9 cellular contexts compared by ENCODE assay signal in the genomic region with DNA sequence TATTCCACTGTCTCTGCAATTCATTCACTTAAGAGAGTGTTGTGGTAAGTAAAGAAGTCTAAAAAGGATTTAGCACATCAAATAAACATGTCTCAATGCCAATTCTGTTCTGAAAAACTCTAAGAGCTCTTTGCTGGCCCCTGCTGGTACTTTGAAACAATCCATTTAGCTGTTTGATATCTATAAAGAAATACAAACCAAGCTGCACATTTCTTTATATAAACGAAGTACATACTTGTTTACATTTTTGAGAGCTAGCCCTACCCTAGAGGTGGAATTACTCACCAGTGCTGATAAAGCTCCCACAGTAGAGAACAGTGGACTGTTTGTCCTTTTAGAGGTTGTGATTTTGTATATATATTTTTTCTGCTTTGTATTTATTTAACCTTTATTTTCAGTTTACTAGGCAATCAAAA.
DNase-seq lines count a peak whose midpoint lies in the region; ATAC-seq and TF ChIP-seq lines count a peak whose summit lies in the region.
"Had no signal": no experiment of that assay in that cellular context is flagged by ENCODE, and none has a peak within 500 bp of the region (broad histone marks: within the 10 kb centered on the region; RNA-seq: fewer than 3 reads in every experiment).

No MANE protein-coding gene starts in this region.

- H3K4me1 ChIP-seq in GM23248 (ENCODE audit: insufficient read depth) (peaks cover 58% of the 10 kb centered on the region), OCI-LY7 (ENCODE audit: insufficient read depth, low read length, poor library complexity, severe bottlenecking) (no peaks in the 10 kb centered on the region)

- in situ Hi-C loops in GM23248 (cut with MboI) = no loop called here

- H3K79me2 ChIP-seq in GM23248 (ENCODE audit: insufficient read depth) (peaks cover 29% of the 10 kb centered on the region), OCI-LY7 (ENCODE audit: insufficient read depth, low read depth, low read length) (no peaks in the 10 kb centered on the region), neural cell (replicated peaks; ENCODE audit: insufficient read depth, low read length) (no peaks in the 10 kb centered on the region)

- H3K36me3 Mint-ChIP-seq in endothelial cell (ENCODE audit: low read depth, unreplicated experiment) = no peaks in the 10 kb centered on the region
- H3K36me3 Mint-ChIP-seq: IgD-negative memory B cell had no signal

- peak; percentile 73 for TF ChIP-seq CTCF in OCI-LY7 (conservative IDR thresholded peaks at IDR 0.05; ENCODE audit: low read length)
- peak; percentile 47 for TF ChIP-seq CTCF in endothelial cell (IDR thresholded peaks at IDR 0.05; ENCODE audit: unreplicated experiment)
- peak; percentile 63 for TF ChIP-seq CTCF in neural cell (IDR thresholded peaks at IDR 0.05; ENCODE audit: poor library complexity, severe bottlenecking)

- H3K9me3 ChIP-seq in GM23248 (ENCODE audit: low read depth) (no peaks in the 10 kb centered on the region), OCI-LY7 (ENCODE audit: low read length) (no peaks in the 10 kb centered on the region), neural cell (ENCODE audit: low read length) (no peaks in the 10 kb centered on the region)

- no peak overlapping the region for H3K4me3 Mint-ChIP-seq in endothelial cell (ENCODE audit: unreplicated experiment)
- H3K4me3 Mint-ChIP-seq: IgD-negative memory B cell had no signal

- H3K4me3 ChIP-seq in GM23248 (0 out of 2 replicates have a peak overlapping the region, but pooled peaks have one; percentile 41), OCI-LY7 (ENCODE audit: low read depth, low read length, poor library complexity, severe bottlenecking) (no peak overlapping the region), neural cell (ENCODE audit: low read length) (no peak overlapping the region)

- H4K20me1 ChIP-seq in GM23248 (ENCODE audit: insufficient read depth) (no peaks in the 10 kb centered on the region), OCI-LY7 (ENCODE audit: insufficient read depth, low read length) (no peaks in the 10 kb centered on the region), neural cell (ENCODE audit: insufficient read depth) (no peaks in the 10 kb centered on the region)

- peaks cover 2% of the 10 kb centered on the region for H3K4me1 Mint-ChIP-seq in endothelial cell (ENCODE audit: unreplicated experiment)
- H3K4me1 Mint-ChIP-seq: IgD-negative memory B cell had no signal

- H3K27me3 ChIP-seq in GM23248 (replicated peaks; ENCODE audit: insufficient read depth) (no peaks in the 10 kb centered on the region), neural cell (ENCODE audit: insufficient read depth, low read depth, low read length) (no peaks in the 10 kb centered on the region)

- H3K4me2 ChIP-seq in GM23248 (ENCODE audit: unreplicated experiment) (peak overlapping the region; percentile 91), OCI-LY7 (ENCODE audit: low read length) (no peak overlapping the region), neural cell (ENCODE audit: low read length) (no peak overlapping the region)

- H3K27ac ChIP-seq in GM23248 = peak overlapping the region; percentile 73
- H3K27ac ChIP-seq in OCI-LY7 (ENCODE audit: low read depth, low read length, poor library complexity, severe bottlenecking) = no peak overlapping the region
- no peak overlapping the region for H3K27ac ChIP-seq in neural cell (ENCODE audit: low read length)

- CTCF ChIA-PET in OCI-LY7 (lab: Charles Lee; ENCODE audit: unreplicated experiment) = no interaction called here

- 0% methylated on average over 1 of the region's 1 CpG for WGBS in GM23248 (ENCODE audit: low coverage in 1 of 2, low lambda C conversion rate in 2 of 2, missing lambda C conversion rate in 2 of 2), 2 experiments

- H3K27me3 Mint-ChIP-seq in endothelial cell (ENCODE audit: unreplicated experiment) = no peaks in the 10 kb centered on the region
- H3K27me3 Mint-ChIP-seq: IgD-negative memory B cell had no signal

- DNase-seq in AML-193 (lab: John Stamatoyannopoulos, UW) (peak; percentile 63 to 68), GM23248 (peak; percentile 89), OCI-LY7 (ENCODE audit: low spot score) (peak; percentile 22), endothelial cell (ENCODE audit: low spot score) (no peak), GM19240 (ENCODE audit: insufficient read length, low spot score) (no peak)

- no peak overlapping the region for H2AFZ ChIP-seq in GM23248
- H2AFZ ChIP-seq in OCI-LY7 (ENCODE audit: low read length) = no peak overlapping the region
- H2AFZ ChIP-seq in neural cell (ENCODE audit: low read depth, low read length) = no peak overlapping the region

- POLR2A ChIA-PET in OCI-LY7 (lab: Charles Lee) = interaction anchor here (1.4 to 1.7 kb wide), 2 partner anchors 19 to 41 kb away, joined by 3 to 4 read pairs; no protein-coding TSS in a partner anchor

- H3K9me2 ChIP-seq in GM23248 (ENCODE audit: insufficient read depth) = no peaks in the 10 kb centered on the region
- no peaks in the 10 kb centered on the region for H3K9me2 ChIP-seq in OCI-LY7 (ENCODE audit: insufficient read depth, low read length)
- no peaks in the 10 kb centered on the region for H3K9me2 ChIP-seq in neural cell (ENCODE audit: insufficient read depth, low read length)

- no TSS peak for BruUV-seq in OCI-LY7 (replicated peaks; lab: Mats Ljungman, UMichigan)

- no peak overlapping the region for H3K27ac Mint-ChIP-seq in endothelial cell (ENCODE audit: unreplicated experiment)
- H3K27ac Mint-ChIP-seq: IgD-negative memory B cell had no signal

- peak; percentile 39 for TF ChIP-seq RAD21 in neural cell (conservative IDR thresholded peaks at IDR 0.05)

- H3K9ac ChIP-seq in GM23248 (peak overlapping the region; percentile 21; the same call in 1 of the 2 replicates), neural cell (ENCODE audit: low read length) (no peak overlapping the region)

- H3K9me3 Mint-ChIP-seq in endothelial cell (ENCODE audit: unreplicated experiment) = no peaks in the 10 kb centered on the region
- H3K9me3 Mint-ChIP-seq: IgD-negative memory B cell had no signal

- TF ChIP-seq EP300 in neural cell (conservative IDR thresholded peaks at IDR 0.05; ENCODE audit: poor library complexity, severe bottlenecking) = no peak

- H3F3A ChIP-seq in GM23248 (ENCODE audit: insufficient read depth) (peaks cover 43% of the 10 kb centered on the region), neural cell (ENCODE audit: insufficient read depth, low read length, poor library complexity, severe bottlenecking) (no peaks in the 10 kb centered on the region)

- no peak for ATAC-seq in HG02973 (IDR thresholded peaks at IDR 0.05; ENCODE audit: unreplicated experiment)
- no peak for ATAC-seq in HG02970 (IDR thresholded peaks at IDR 0.05; ENCODE audit: low FRiP score, unreplicated experiment)

- H3K36me3 ChIP-seq in GM23248 (ENCODE audit: low read depth) (no peaks in the 10 kb centered on the region), OCI-LY7 (ENCODE audit: insufficient read depth, low read length) (no peaks in the 10 kb centered on the region), neural cell (ENCODE audit: insufficient read depth, low read length) (no peaks in the 10 kb centered on the region)

- intact Hi-C loops in OCI-LY7 (cut with micrococcal nuclease; ENCODE audit: unreplicated experiment) = no loop called here

TF ChIP-seq in neural cell, 6 proteins besides CTCF, POLR2A, EP300 and RAD21:
- TF ChIP-seq, protein P1, sequence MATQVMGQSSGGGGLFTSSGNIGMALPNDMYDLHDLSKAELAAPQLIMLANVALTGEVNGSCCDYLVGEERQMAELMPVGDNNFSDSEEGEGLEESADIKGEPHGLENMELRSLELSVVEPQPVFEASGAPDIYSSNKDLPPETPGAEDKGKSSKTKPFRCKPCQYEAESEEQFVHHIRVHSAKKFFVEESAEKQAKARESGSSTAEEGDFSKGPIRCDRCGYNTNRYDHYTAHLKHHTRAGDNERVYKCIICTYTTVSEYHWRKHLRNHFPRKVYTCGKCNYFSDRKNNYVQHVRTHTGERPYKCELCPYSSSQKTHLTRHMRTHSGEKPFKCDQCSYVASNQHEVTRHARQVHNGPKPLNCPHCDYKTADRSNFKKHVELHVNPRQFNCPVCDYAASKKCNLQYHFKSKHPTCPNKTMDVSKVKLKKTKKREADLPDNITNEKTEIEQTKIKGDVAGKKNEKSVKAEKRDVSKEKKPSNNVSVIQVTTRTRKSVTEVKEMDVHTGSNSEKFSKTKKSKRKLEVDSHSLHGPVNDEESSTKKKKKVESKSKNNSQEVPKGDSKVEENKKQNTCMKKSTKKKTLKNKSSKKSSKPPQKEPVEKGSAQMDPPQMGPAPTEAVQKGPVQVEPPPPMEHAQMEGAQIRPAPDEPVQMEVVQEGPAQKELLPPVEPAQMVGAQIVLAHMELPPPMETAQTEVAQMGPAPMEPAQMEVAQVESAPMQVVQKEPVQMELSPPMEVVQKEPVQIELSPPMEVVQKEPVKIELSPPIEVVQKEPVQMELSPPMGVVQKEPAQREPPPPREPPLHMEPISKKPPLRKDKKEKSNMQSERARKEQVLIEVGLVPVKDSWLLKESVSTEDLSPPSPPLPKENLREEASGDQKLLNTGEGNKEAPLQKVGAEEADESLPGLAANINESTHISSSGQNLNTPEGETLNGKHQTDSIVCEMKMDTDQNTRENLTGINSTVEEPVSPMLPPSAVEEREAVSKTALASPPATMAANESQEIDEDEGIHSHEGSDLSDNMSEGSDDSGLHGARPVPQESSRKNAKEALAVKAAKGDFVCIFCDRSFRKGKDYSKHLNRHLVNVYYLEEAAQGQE (IDR thresholded peaks at IDR 0.05; ENCODE audit: borderline replicate concordance) = no peak
- TF ChIP-seq EZH2 (IDR thresholded peaks at IDR 0.05; ENCODE audit: borderline replicate concordance, insufficient read depth, low read length, poor library complexity, severe bottlenecking) (no peak), MXI1 (conservative IDR thresholded peaks at IDR 0.05; ENCODE audit: poor library complexity, severe bottlenecking) (no peak), SMC3 (conservative IDR thresholded peaks at IDR 0.05; ENCODE audit: poor library complexity) (peak; percentile 36), POLR2AphosphoS5 (IDR thresholded peaks at IDR 0.05) (no peak)

Comparison
In these comparisons a context has a peak if more than half of its experiments do, and no peak if none do; other contexts are left out.
1. DNase-seq: peak in AML-193 (2 of 2), GM23248 (single experiment) and OCI-LY7 (single experiment); none in endothelial cell (single experiment) and GM19240 (single experiment).
2. Peak in every context shown above with its lines, with median percentiles within 50 percentile points of each other: CTCF ChIP-seq.